16 cellular contexts compared by ENCODE assay signal in genomic region chr12:22416831-22417230, GRCh38.
A peak's percentile ranks its signal among the peaks of the same experiment; 100 is the strongest.
DNase-seq lines count a peak whose midpoint lies in the region; ATAC-seq and TF ChIP-seq lines count a peak whose summit lies in the region.
"Had no signal": no experiment of that assay in that cellular context is flagged by ENCODE, and none has a peak within 500 bp of the region (broad histone marks: within the 10 kb centered on the region; RNA-seq: fewer than 3 reads in every experiment).

No MANE protein-coding gene starts in this region.

- TF ChIP-seq CTCF in activated CD8-positive, alpha-beta T cell treated with anti-CD3 and anti-CD28 coated beads for 36 hours (IDR thresholded peaks at IDR 0.05), result no peak
- TF ChIP-seq CTCF in VCaP (conservative IDR thresholded peaks at IDR 0.05), result no peak

- CTCF ChIA-PET in activated CD8-positive, alpha-beta T cell treated with anti-CD3 and anti-CD28 coated beads for 36 hours (lab: Charles Lee), result no interaction called here
- CTCF ChIA-PET in activated CD8-positive, alpha-beta T cell treated with anti-CD3 and anti-CD28 coated beads, Interleukin-2, amount 10 ng/mL, durations not matched to agents 7 days and 5 days (lab: Charles Lee), result no interaction called here

- H3K27ac Mint-ChIP-seq in activated CD8-positive, alpha-beta T cell treated with anti-CD3 and anti-CD28 coated beads for 36 hours, result peak overlapping the region; percentile 17
- no peak overlapping the region for H3K27ac Mint-ChIP-seq in activated CD8-positive, alpha-beta T cell treated with anti-CD3 and anti-CD28 coated beads, Interleukin-2, amount 10 ng/mL, durations not matched to agents 7 days and 5 days
- no peak overlapping the region for H3K27ac Mint-ChIP-seq in stimulated activated effector memory CD8-positive, alpha-beta T cell treated with anti-CD3 and anti-CD28 coated beads, Interleukin-12 subunit alpha, Interleukin-12 subunit beta, amount 100 ng/mL, for 72 hours
- H3K27ac Mint-ChIP-seq in T-helper 2 cell treated with Interferon-gamma antibody and Interleukin-4, amounts not matched to agents 5 μg/mL and 100 μg/mL, for 36 hours, result no peak overlapping the region
- H3K27ac Mint-ChIP-seq: CD4-positive, CD25-positive, alpha-beta regulatory T cell; HFFc6 had no signal

- no peak overlapping the region for H3K4me3 Mint-ChIP-seq in activated CD8-positive, alpha-beta T cell treated with anti-CD3 and anti-CD28 coated beads for 36 hours
- no peak overlapping the region for H3K4me3 Mint-ChIP-seq in activated CD8-positive, alpha-beta T cell treated with anti-CD3 and anti-CD28 coated beads, Interleukin-2, amount 10 ng/mL, durations not matched to agents 7 days and 5 days
- no peak overlapping the region for H3K4me3 Mint-ChIP-seq in stimulated activated effector memory CD8-positive, alpha-beta T cell treated with anti-CD3 and anti-CD28 coated beads, Interleukin-12 subunit alpha, Interleukin-12 subunit beta, amount 100 ng/mL, for 72 hours
- H3K4me3 Mint-ChIP-seq in T-helper 2 cell treated with Interferon-gamma antibody and Interleukin-4, amounts not matched to agents 5 μg/mL and 100 μg/mL, for 36 hours, result no peak overlapping the region
- H3K4me3 Mint-ChIP-seq: CD4-positive, CD25-positive, alpha-beta regulatory T cell; HFFc6 had no signal

- intact Hi-C loops in activated CD8-positive, alpha-beta T cell treated with anti-CD3 and anti-CD28 coated beads for 36 hours (cut with micrococcal nuclease), result no loop called here

- H3K27ac ChIP-seq in VCaP, result peak overlapping the region; percentile 33; the same call in 1 of the 2 replicates
- H3K27ac ChIP-seq: Peyer's patch had no signal

- POLR2A ChIA-PET in activated CD8-positive, alpha-beta T cell treated with anti-CD3 and anti-CD28 coated beads for 36 hours (lab: Charles Lee), result no interaction called here
- POLR2A ChIA-PET in activated CD8-positive, alpha-beta T cell treated with anti-CD3 and anti-CD28 coated beads, Interleukin-2, amount 10 ng/mL, durations not matched to agents 7 days and 5 days (lab: Charles Lee), result no interaction called here

- H3K9me3 Mint-ChIP-seq in activated CD8-positive, alpha-beta T cell treated with anti-CD3 and anti-CD28 coated beads for 36 hours, result no peaks in the 10 kb centered on the region
- no peaks in the 10 kb centered on the region for H3K9me3 Mint-ChIP-seq in activated CD8-positive, alpha-beta T cell treated with anti-CD3 and anti-CD28 coated beads, Interleukin-2, amount 10 ng/mL, durations not matched to agents 7 days and 5 days (ENCODE audit: insufficient read depth)
- no peaks in the 10 kb centered on the region for H3K9me3 Mint-ChIP-seq in stimulated activated effector memory CD8-positive, alpha-beta T cell treated with anti-CD3 and anti-CD28 coated beads, Interleukin-12 subunit alpha, Interleukin-12 subunit beta, amount 100 ng/mL, for 72 hours
- H3K9me3 Mint-ChIP-seq in T-helper 2 cell treated with Interferon-gamma antibody and Interleukin-4, amounts not matched to agents 5 μg/mL and 100 μg/mL, for 36 hours, result no peaks in the 10 kb centered on the region
- H3K9me3 Mint-ChIP-seq: HFFc6 had no signal

- H3K4me1 Mint-ChIP-seq in activated CD8-positive, alpha-beta T cell treated with anti-CD3 and anti-CD28 coated beads for 36 hours (ENCODE audit: low read depth), result peaks cover 13% of the 10 kb centered on the region
- no peaks in the 10 kb centered on the region for H3K4me1 Mint-ChIP-seq in activated CD8-positive, alpha-beta T cell treated with anti-CD3 and anti-CD28 coated beads, Interleukin-2, amount 10 ng/mL, durations not matched to agents 7 days and 5 days (ENCODE audit: low read depth)
- H3K4me1 Mint-ChIP-seq in stimulated activated effector memory CD8-positive, alpha-beta T cell treated with anti-CD3 and anti-CD28 coated beads, Interleukin-12 subunit alpha, Interleukin-12 subunit beta, amount 100 ng/mL, for 72 hours, result peaks cover 7% of the 10 kb centered on the region
- peaks cover 2% of the 10 kb centered on the region for H3K4me1 Mint-ChIP-seq in T-helper 2 cell treated with Interferon-gamma antibody and Interleukin-4, amounts not matched to agents 5 μg/mL and 100 μg/mL, for 36 hours (ENCODE audit: low read depth)

- ATAC-seq in activated CD8-positive, alpha-beta T cell treated with anti-CD3 and anti-CD28 coated beads for 36 hours, result no peak
- ATAC-seq in activated CD8-positive, alpha-beta T cell treated with anti-CD3 and anti-CD28 coated beads, Interleukin-2, amount 10 ng/mL, durations not matched to agents 7 days and 5 days, result no peak
- ATAC-seq in HG03432 (IDR thresholded peaks at IDR 0.05; ENCODE audit: unreplicated experiment) (peak; percentile 32), HG02840 (IDR thresholded peaks at IDR 0.05; ENCODE audit: low FRiP score, unreplicated experiment) (no peak)
- peak; percentile 58 for ATAC-seq in stimulated activated effector memory CD8-positive, alpha-beta T cell treated with anti-CD3 and anti-CD28 coated beads, Interleukin-12 subunit alpha, Interleukin-12 subunit beta, amount 100 ng/mL, for 72 hours

- H3K36me3 Mint-ChIP-seq in activated CD8-positive, alpha-beta T cell treated with anti-CD3 and anti-CD28 coated beads for 36 hours (ENCODE audit: low read depth), result no peaks in the 10 kb centered on the region
- H3K36me3 Mint-ChIP-seq in activated CD8-positive, alpha-beta T cell treated with anti-CD3 and anti-CD28 coated beads, Interleukin-2, amount 10 ng/mL, durations not matched to agents 7 days and 5 days (ENCODE audit: low read depth), result no peaks in the 10 kb centered on the region
- no peaks in the 10 kb centered on the region for H3K36me3 Mint-ChIP-seq in stimulated activated effector memory CD8-positive, alpha-beta T cell treated with anti-CD3 and anti-CD28 coated beads, Interleukin-12 subunit alpha, Interleukin-12 subunit beta, amount 100 ng/mL, for 72 hours
- H3K36me3 Mint-ChIP-seq in T-helper 2 cell treated with Interferon-gamma antibody and Interleukin-4, amounts not matched to agents 5 μg/mL and 100 μg/mL, for 36 hours (ENCODE audit: low read depth), result no peaks in the 10 kb centered on the region
- H3K36me3 Mint-ChIP-seq: CD4-positive, CD25-positive, alpha-beta regulatory T cell had no signal

- no peak for DNase-seq in activated CD8-positive, alpha-beta T cell treated with anti-CD3 and anti-CD28 coated beads for 36 hours
- DNase-seq in activated CD8-positive, alpha-beta T cell treated with anti-CD3 and anti-CD28 coated beads, Interleukin-2, amount 10 ng/mL, durations not matched to agents 7 days and 5 days, result no peak
- DNase-seq in stimulated activated effector memory CD8-positive, alpha-beta T cell treated with anti-CD3 and anti-CD28 coated beads, Interleukin-12 subunit alpha, Interleukin-12 subunit beta, amount 100 ng/mL, for 72 hours (ENCODE audit: low spot score in 2 of 2), result no peak
- no peak for DNase-seq in T-helper 2 cell treated with Interferon-gamma antibody and Interleukin-4, amounts not matched to agents 5 μg/mL and 100 μg/mL, for 36 hours (ENCODE audit: low spot score)
- no peak for DNase-seq in inferior parietal cortex (ENCODE audit: extremely low spot score)
- DNase-seq: ACHN; CD4-positive, CD25-positive, alpha-beta regulatory T cell; GOT3; HFFc6; KG1; NCI-H446; Peyer's patch; SHP77 had no signal

- no peaks in the 10 kb centered on the region for H3K27me3 Mint-ChIP-seq in activated CD8-positive, alpha-beta T cell treated with anti-CD3 and anti-CD28 coated beads for 36 hours
- H3K27me3 Mint-ChIP-seq in activated CD8-positive, alpha-beta T cell treated with anti-CD3 and anti-CD28 coated beads, Interleukin-2, amount 10 ng/mL, durations not matched to agents 7 days and 5 days (ENCODE audit: low read depth), result no peaks in the 10 kb centered on the region
- peaks cover 10% of the 10 kb centered on the region for H3K27me3 Mint-ChIP-seq in T-helper 2 cell treated with Interferon-gamma antibody and Interleukin-4, amounts not matched to agents 5 μg/mL and 100 μg/mL, for 36 hours (ENCODE audit: low read depth)
- H3K27me3 Mint-ChIP-seq: CD4-positive, CD25-positive, alpha-beta regulatory T cell had no signal

Comparison
In these comparisons a context has a peak if more than half of its experiments do, and no peak if none do; other contexts are left out.
1. ATAC-seq: peak in HG03432 (single experiment) and stimulated activated effector memory CD8-positive, alpha-beta T cell treated with anti-CD3 and anti-CD28 coated beads, Interleukin-12 subunit alpha, Interleukin-12 subunit beta, amount 100 ng/mL, for 72 hours (single experiment); none in activated CD8-positive, alpha-beta T cell treated with anti-CD3 and anti-CD28 coated beads for 36 hours (single experiment), activated CD8-positive, alpha-beta T cell treated with anti-CD3 and anti-CD28 coated beads, Interleukin-2, amount 10 ng/mL, durations not matched to agents 7 days and 5 days (single experiment) and HG02840 (single experiment).